ENCODE assay signal across 23 cellular contexts in the genomic region with DNA sequence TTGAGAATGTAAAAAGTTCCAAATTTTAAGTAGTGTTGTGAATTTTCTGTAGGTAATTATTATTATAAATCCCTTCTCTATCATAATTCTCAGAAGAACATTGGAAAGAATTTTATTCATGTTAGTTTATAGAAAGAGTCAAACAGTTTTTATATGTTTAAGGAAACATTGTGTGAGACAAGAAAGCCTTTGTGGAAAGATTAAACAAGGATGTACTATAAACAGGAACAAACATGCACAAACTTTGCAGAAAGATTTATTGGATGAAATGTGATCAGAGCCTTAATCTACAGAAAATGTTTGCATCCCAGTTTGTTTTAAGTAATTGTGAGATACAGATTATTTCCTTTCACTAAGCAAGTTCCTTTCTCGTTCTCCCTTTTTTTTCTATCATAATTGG.
"Had no signal": no experiment of that assay in that cellular context is flagged by ENCODE, and none has a peak within 500 bp of the region (broad histone marks: within the 10 kb centered on the region; RNA-seq: fewer than 3 reads in every experiment).

No MANE protein-coding gene starts in this region.

- FAIRE-seq: keratinocyte had no signal

- H3K27ac ChIP-seq: left lung, lower lobe of right lung, parathyroid adenoma, right atrium auricular region, right lobe of liver, stomach, testis, thyroid gland, transverse colon, upper lobe of left lung had no signal

- H3K79me2 ChIP-seq: parathyroid adenoma had no signal

- H3K4me3 ChIP-seq: left lung, lower lobe of right lung, right atrium auricular region, right lobe of liver, stomach, testis, thyroid gland, transverse colon, upper lobe of left lung had no signal

- H3K9me3 ChIP-seq: left lung, lower lobe of right lung, right atrium auricular region, right lobe of liver, stomach, testis, thyroid gland, transverse colon, upper lobe of left lung had no signal

- H3K36me3 ChIP-seq: left lung, lower lobe of right lung, right lobe of liver, thyroid gland, transverse colon, upper lobe of left lung had no signal

- H2AFZ ChIP-seq: parathyroid adenoma had no signal

- ATAC-seq: left cardiac atrium; left lung; lower lobe of right lung; naive thymus-derived CD8-positive, alpha-beta T cell; right lobe of liver; stimulated activated naive B cell treated with anti-CD40 and anti-IgM and Interleukin-4, amounts not matched to agents 10 μg/mL and 1 μg/mL and 100 μg/mL, for 72 hours; stimulated activated naive CD8-positive, alpha-beta T cell treated with anti-CD3 and anti-CD28 coated beads, Interleukin-15, Interleukin-2, amounts not matched to agents 100 U/mL and 50 U/mL, for 24 hours had no signal

- DNase-seq: hippocampal formation; kidney glomerular epithelial cell; left cardiac atrium; left lung; lower lobe of right lung; mammary epithelial cell; naive thymus-derived CD8-positive, alpha-beta T cell; nucleus accumbens; right lobe of liver; stimulated activated CD4-positive, alpha-beta T cell treated with anti-CD3 and anti-CD28 coated beads, Interleukin-12 subunit alpha, Interleukin-12 subunit beta, amount 100 ng/mL, for 4 hours; stimulated activated CD4-positive, alpha-beta T cell treated with anti-CD3 and anti-CD28 coated beads, Interleukin-15, amount 100 ng/mL, for 24 hours; stimulated activated CD4-positive, alpha-beta T cell treated with anti-CD3 and anti-CD28 coated beads, Interleukin-2, amount 100 ng/mL, for 24 hours; stimulated activated CD4-positive, alpha-beta T cell treated with anti-CD3 and anti-CD28 coated beads, Interleukin-4, amount 100 ng/mL, for 1 hour; stimulated activated naive B cell treated with anti-CD40 and anti-IgM and Interleukin-4, amounts not matched to agents 10 μg/mL and 1 μg/mL and 100 μg/mL, for 72 hours; stimulated activated naive CD8-positive, alpha-beta T cell treated with anti-CD3 and anti-CD28 coated beads, Interleukin-15, Interleukin-2, amounts not matched to agents 100 U/mL and 50 U/mL, for 24 hours; stomach; testis; thyroid gland; transverse colon; upper lobe of left lung had no signal

- H3K9ac ChIP-seq: parathyroid adenoma had no signal

- H3K4me1 ChIP-seq: left lung, lower lobe of right lung, parathyroid adenoma, right atrium auricular region, right lobe of liver, stomach, testis, thyroid gland, transverse colon, upper lobe of left lung had no signal

- H3K27me3 ChIP-seq: left lung, right atrium auricular region, right lobe of liver, stomach, testis, thyroid gland, transverse colon, upper lobe of left lung had no signal
